ENCODE assay signal across 1 cellular context in the genomic region with DNA sequence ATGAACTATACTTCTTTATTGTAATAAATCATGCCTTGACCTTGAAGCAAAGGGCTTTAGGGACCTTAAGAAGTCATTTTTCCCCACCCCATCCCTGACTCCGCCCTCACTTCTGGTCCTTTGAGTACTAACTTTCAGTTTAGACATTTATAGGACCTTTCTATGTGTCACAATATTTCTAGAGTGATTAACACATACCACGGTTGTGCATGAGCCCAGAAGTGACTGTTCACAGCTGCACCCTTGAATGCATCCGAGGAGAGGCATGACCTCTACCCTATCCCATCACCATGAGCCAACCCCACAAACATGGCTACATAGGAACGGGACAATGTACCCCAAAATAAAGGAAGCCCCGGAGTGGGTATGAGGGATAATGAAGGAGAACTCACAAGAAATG.
TF ChIP-seq lines count a peak whose summit lies in the region.

No MANE protein-coding gene starts in this region.

TF ChIP-seq in HepG2, 621 proteins besides CTCF, POLR2A, EP300 and RAD21 (continued from another document):
- TF ChIP-seq, protein P1, sequence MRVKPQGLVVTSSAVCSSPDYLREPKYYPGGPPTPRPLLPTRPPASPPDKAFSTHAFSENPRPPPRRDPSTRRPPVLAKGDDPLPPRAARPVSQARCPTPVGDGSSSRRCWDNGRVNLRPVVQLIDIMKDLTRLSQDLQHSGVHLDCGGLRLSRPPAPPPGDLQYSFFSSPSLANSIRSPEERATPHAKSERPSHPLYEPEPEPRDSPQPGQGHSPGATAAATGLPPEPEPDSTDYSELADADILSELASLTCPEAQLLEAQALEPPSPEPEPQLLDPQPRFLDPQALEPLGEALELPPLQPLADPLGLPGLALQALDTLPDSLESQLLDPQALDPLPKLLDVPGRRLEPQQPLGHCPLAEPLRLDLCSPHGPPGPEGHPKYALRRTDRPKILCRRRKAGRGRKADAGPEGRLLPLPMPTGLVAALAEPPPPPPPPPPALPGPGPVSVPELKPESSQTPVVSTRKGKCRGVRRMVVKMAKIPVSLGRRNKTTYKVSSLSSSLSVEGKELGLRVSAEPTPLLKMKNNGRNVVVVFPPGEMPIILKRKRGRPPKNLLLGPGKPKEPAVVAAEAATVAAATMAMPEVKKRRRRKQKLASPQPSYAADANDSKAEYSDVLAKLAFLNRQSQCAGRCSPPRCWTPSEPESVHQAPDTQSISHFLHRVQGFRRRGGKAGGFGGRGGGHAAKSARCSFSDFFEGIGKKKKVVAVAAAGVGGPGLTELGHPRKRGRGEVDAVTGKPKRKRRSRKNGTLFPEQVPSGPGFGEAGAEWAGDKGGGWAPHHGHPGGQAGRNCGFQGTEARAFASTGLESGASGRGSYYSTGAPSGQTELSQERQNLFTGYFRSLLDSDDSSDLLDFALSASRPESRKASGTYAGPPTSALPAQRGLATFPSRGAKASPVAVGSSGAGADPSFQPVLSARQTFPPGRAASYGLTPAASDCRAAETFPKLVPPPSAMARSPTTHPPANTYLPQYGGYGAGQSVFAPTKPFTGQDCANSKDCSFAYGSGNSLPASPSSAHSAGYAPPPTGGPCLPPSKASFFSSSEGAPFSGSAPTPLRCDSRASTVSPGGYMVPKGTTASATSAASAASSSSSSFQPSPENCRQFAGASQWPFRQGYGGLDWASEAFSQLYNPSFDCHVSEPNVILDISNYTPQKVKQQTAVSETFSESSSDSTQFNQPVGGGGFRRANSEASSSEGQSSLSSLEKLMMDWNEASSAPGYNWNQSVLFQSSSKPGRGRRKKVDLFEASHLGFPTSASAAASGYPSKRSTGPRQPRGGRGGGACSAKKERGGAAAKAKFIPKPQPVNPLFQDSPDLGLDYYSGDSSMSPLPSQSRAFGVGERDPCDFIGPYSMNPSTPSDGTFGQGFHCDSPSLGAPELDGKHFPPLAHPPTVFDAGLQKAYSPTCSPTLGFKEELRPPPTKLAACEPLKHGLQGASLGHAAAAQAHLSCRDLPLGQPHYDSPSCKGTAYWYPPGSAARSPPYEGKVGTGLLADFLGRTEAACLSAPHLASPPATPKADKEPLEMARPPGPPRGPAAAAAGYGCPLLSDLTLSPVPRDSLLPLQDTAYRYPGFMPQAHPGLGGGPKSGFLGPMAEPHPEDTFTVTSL (CRISPR knock-in tag; IDR thresholded peaks at IDR 0.05; ENCODE audit: borderline replicate concordance), result no peak
- TF ChIP-seq ZNF644 (CRISPR knock-in tag; IDR thresholded peaks at IDR 0.05; ENCODE audit: low read depth), result no peak
- no peak for TF ChIP-seq KLF13 (CRISPR knock-in tag; IDR thresholded peaks at IDR 0.05)
- no peak for TF ChIP-seq NCOA5 (CRISPR knock-in tag; IDR thresholded peaks at IDR 0.05)
